Comparison of ENCODE assay signal across 27 cellular contexts in genomic region chr10:126479280-126479679, GRCh38.
"Had no signal": no experiment of that assay in that cellular context is flagged by ENCODE, and none has a peak within 500 bp of the region (broad histone marks: within the 10 kb centered on the region; RNA-seq: fewer than 3 reads in every experiment).

No MANE protein-coding gene starts in this region.

- H3K27me3 ChIP-seq: neural progenitor cell, pancreas, right lobe of liver, sigmoid colon, stomach, thyroid gland, tibial nerve, upper lobe of left lung, vagina had no signal

- H3K27me3 Mint-ChIP-seq: stimulated activated naive CD8-positive, alpha-beta T cell treated with anti-CD3 and anti-CD28 coated beads, Interleukin-15, Interleukin-2, amounts not matched to agents 100 ng/mL and 50 ng/mL, for 24 hours had no signal

- H3K9me3 ChIP-seq: pancreas, prostate gland, right lobe of liver, sigmoid colon, stomach, thoracic aorta, thyroid gland, tibial nerve, upper lobe of left lung, vagina had no signal

- H3K4me3 Mint-ChIP-seq: naive thymus-derived CD8-positive, alpha-beta T cell; natural killer cell treated with Interleukin-12 subunit alpha and Interleukin-12 subunit beta and Interleukin-15 and Interleukin-18, amount 100 ng/mL, for 72 hours; nephron progenitor cell; neural progenitor cell; stimulated activated effector memory CD8-positive, alpha-beta T cell treated with anti-CD3 and anti-CD28 coated beads, Interleukin-12 subunit alpha, Interleukin-12 subunit beta, amount 100 ng/mL, for 72 hours; stimulated activated naive B cell treated with anti-CD40 and anti-IgM and Interleukin-4, amounts not matched to agents 10 μg/mL and 1 μg/mL and 100 μg/mL, for 72 hours; stimulated activated naive CD8-positive, alpha-beta T cell treated with anti-CD3 and anti-CD28 coated beads, Interleukin-15, Interleukin-2, amounts not matched to agents 100 ng/mL and 50 ng/mL, for 24 hours had no signal

- H3K4me1 ChIP-seq: neural progenitor cell, pancreas, prostate gland, right lobe of liver, sigmoid colon, stomach, thyroid gland, tibial nerve, upper lobe of left lung, vagina had no signal

- H3K36me3 ChIP-seq: neural progenitor cell, pancreas, prostate gland, right lobe of liver, sigmoid colon, stomach, thoracic aorta, thyroid gland, tibial nerve, upper lobe of left lung, vagina had no signal

- H3K36me3 Mint-ChIP-seq: naive thymus-derived CD8-positive, alpha-beta T cell; natural killer cell treated with Interleukin-12 subunit alpha and Interleukin-12 subunit beta and Interleukin-15 and Interleukin-18, amount 100 ng/mL, for 72 hours; neural progenitor cell; stimulated activated effector memory CD8-positive, alpha-beta T cell treated with anti-CD3 and anti-CD28 coated beads, Interleukin-12 subunit alpha, Interleukin-12 subunit beta, amount 100 ng/mL, for 72 hours; stimulated activated naive B cell treated with anti-CD40 and anti-IgM and Interleukin-4, amounts not matched to agents 10 μg/mL and 1 μg/mL and 100 μg/mL, for 72 hours had no signal

- ATAC-seq: naive thymus-derived CD8-positive, alpha-beta T cell; natural killer cell treated with Interleukin-12 subunit alpha and Interleukin-12 subunit beta and Interleukin-15 and Interleukin-18, amount 100 ng/mL, for 72 hours; pancreas; right cardiac atrium; right lobe of liver; stimulated activated effector memory CD8-positive, alpha-beta T cell treated with anti-CD3 and anti-CD28 coated beads, Interleukin-12 subunit alpha, Interleukin-12 subunit beta, amount 100 ng/mL, for 72 hours; stimulated activated naive B cell treated with anti-CD40 and anti-IgM and Interleukin-4, amounts not matched to agents 10 μg/mL and 1 μg/mL and 100 μg/mL, for 72 hours had no signal

- H3K4me3 ChIP-seq: neural progenitor cell, pancreas, prostate gland, right lobe of liver, sigmoid colon, stomach, thoracic aorta, thyroid gland, tibial nerve, upper lobe of left lung, vagina had no signal

- H3K9me3 Mint-ChIP-seq: natural killer cell treated with Interleukin-12 subunit alpha and Interleukin-12 subunit beta and Interleukin-15 and Interleukin-18, amount 100 ng/mL, for 72 hours; nephron progenitor cell; neural progenitor cell had no signal

- H3K4me1 Mint-ChIP-seq: naive thymus-derived CD8-positive, alpha-beta T cell; stimulated activated naive B cell treated with anti-CD40 and anti-IgM and Interleukin-4, amounts not matched to agents 10 μg/mL and 1 μg/mL and 100 μg/mL, for 72 hours had no signal

- DNase-seq: naive thymus-derived CD8-positive, alpha-beta T cell; nephron progenitor cell; occipital lobe; pancreas; retina; right cardiac atrium; right lobe of liver; sigmoid colon; small intestine; stimulated activated CD4-positive, alpha-beta T cell treated with anti-CD3 and anti-CD28 coated beads, Interleukin-15, amount 100 ng/mL, for 24 hours; stimulated activated CD4-positive, alpha-beta T cell treated with anti-CD3 and anti-CD28 coated beads, Interleukin-2, amount 100 ng/mL, for 24 hours; stimulated activated CD4-positive, alpha-beta T cell treated with anti-CD3 and anti-CD28 coated beads, Interleukin-2, amount 100 ng/mL, for 48 hours; stimulated activated CD4-positive, alpha-beta T cell treated with anti-CD3 and anti-CD28 coated beads, Interleukin-4, amount 100 ng/mL, for 24 hours; stimulated activated naive B cell treated with anti-CD40 and anti-IgM and Interleukin-4, amounts not matched to agents 10 μg/mL and 1 μg/mL and 100 μg/mL, for 72 hours; stimulated activated naive CD4-positive, alpha-beta T cell treated with Interleukin-2 at 50 U/mL for 16 hours; stomach; thyroid gland; trophoblast cell; upper lobe of left lung had no signal

- H3K27ac Mint-ChIP-seq: naive thymus-derived CD8-positive, alpha-beta T cell; natural killer cell treated with Interleukin-12 subunit alpha and Interleukin-12 subunit beta and Interleukin-15 and Interleukin-18, amount 100 ng/mL, for 72 hours; nephron progenitor cell; neural progenitor cell; stimulated activated effector memory CD8-positive, alpha-beta T cell treated with anti-CD3 and anti-CD28 coated beads, Interleukin-12 subunit alpha, Interleukin-12 subunit beta, amount 100 ng/mL, for 72 hours; stimulated activated naive B cell treated with anti-CD40 and anti-IgM and Interleukin-4, amounts not matched to agents 10 μg/mL and 1 μg/mL and 100 μg/mL, for 72 hours; stimulated activated naive CD8-positive, alpha-beta T cell treated with anti-CD3 and anti-CD28 coated beads, Interleukin-15, Interleukin-2, amounts not matched to agents 100 ng/mL and 50 ng/mL, for 24 hours had no signal

- H3K27ac ChIP-seq: neural progenitor cell, pancreas, prostate gland, right lobe of liver, sigmoid colon, stomach, thoracic aorta, thyroid gland, tibial nerve, upper lobe of left lung, vagina had no signal
